In the genomic region with DNA sequence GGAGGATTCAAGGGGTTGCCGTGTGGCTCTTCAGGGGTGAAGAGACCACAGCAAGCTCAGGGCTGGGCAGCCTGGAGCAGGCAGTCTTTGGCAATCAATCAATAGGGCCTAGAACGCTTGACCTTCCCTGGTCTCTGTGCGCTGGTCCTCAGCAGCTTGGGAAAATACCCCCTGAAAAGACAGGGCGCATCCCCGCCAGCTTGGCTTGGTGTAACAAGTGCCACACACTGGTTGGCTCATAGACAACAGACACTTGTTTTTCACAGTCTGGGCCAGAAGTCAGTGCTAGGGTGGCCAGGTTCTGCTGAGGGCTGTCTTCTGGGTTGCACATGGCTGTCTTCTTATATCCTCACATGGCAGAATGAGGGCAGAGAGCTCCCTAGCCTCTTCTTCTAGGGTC, we compare ENCODE assay signal across 34 cellular contexts.
"Had no signal": no experiment of that assay in that cellular context is flagged by ENCODE, and none has a peak within 500 bp of the region (broad histone marks: within the 10 kb centered on the region; RNA-seq: fewer than 3 reads in every experiment).

No MANE protein-coding gene starts in this region.

- H3K27ac ChIP-seq: adrenal gland, body of pancreas, brain microvascular endothelial cell, breast epithelium, VCaP had no signal

- H3K4me3 Mint-ChIP-seq: activated B cell treated with CpG ODN at 0.5 μM for 24 hours; activated CD4-positive, alpha-beta memory T cell treated with anti-CD3 and anti-CD28 coated beads for 36 hours; activated CD4-positive, alpha-beta T cell treated with anti-CD3 and anti-CD28 coated beads, Interleukin-2, amount 10 ng/mL, durations not matched to agents 24 days and 14 days; activated CD8-positive, alpha-beta T cell treated with anti-CD3 and anti-CD28 coated beads for 36 hours; activated naive CD4-positive, alpha-beta T cell treated with anti-CD3 and anti-CD28 coated beads for 36 hours; activated naive CD8-positive, alpha-beta T cell treated with anti-CD3 and anti-CD28 coated beads for 36 hours; activated T-cell treated with anti-CD3 and anti-CD28 coated beads, Interleukin-2, amount 50 U/mL, for 4 hours; activated T-cell treated with anti-CD3 and anti-CD28 coated beads, Interleukin-2, amount 50 U/mL, for 72 hours; activated T-helper 1 cell treated with anti-CD3 and anti-CD28 coated beads, Interleukin-12 subunit alpha, Interleukin-12 subunit beta, Interleukin-2, Interleukin-4 antibody, amounts not matched to agents 30 ng/mL and 10 ng/mL and 1 ng/mL, durations not matched to agents 14 hours and 24 hours and 36 hours; activated T-helper 17 cell treated with anti-CD3 and anti-CD28 coated beads, Interleukin-2, amount 50 U/mL, for 72 hours; T-helper 1 cell treated with Interleukin-12 subunit alpha and Interleukin-12 subunit beta and Interleukin-4 antibody, amounts not matched to agents 30 μg/mL and 1 μg/mL, for 36 hours; T-helper 2 cell treated with Interferon-gamma antibody and Interleukin-4, amounts not matched to agents 5 μg/mL and 100 μg/mL, for 36 hours had no signal

- H3K27ac Mint-ChIP-seq: activated B cell treated with CpG ODN at 0.5 μM for 24 hours; activated CD4-positive, alpha-beta memory T cell treated with anti-CD3 and anti-CD28 coated beads for 36 hours; activated CD4-positive, alpha-beta T cell treated with anti-CD3 and anti-CD28 coated beads, Interleukin-2, amount 10 ng/mL, durations not matched to agents 24 days and 14 days; activated CD8-positive, alpha-beta T cell treated with anti-CD3 and anti-CD28 coated beads for 36 hours; activated naive CD4-positive, alpha-beta T cell treated with anti-CD3 and anti-CD28 coated beads for 36 hours; activated naive CD4-positive, alpha-beta T cell treated with anti-CD3 and anti-CD28 coated beads, Interleukin-2, amount 50 U/mL, for 72 hours; activated naive CD8-positive, alpha-beta T cell treated with anti-CD3 and anti-CD28 coated beads for 36 hours; activated T-cell treated with anti-CD3 and anti-CD28 coated beads, Interleukin-2, amount 50 U/mL, for 72 hours; activated T-helper 1 cell treated with anti-CD3 and anti-CD28 coated beads, Interleukin-12 subunit alpha, Interleukin-12 subunit beta, Interleukin-2, Interleukin-4 antibody, amounts not matched to agents 30 ng/mL and 10 ng/mL and 1 ng/mL, durations not matched to agents 14 hours and 24 hours and 36 hours; activated T-helper 17 cell treated with anti-CD3 and anti-CD28 coated beads, Interleukin-2, amount 50 U/mL, for 72 hours; T-helper 1 cell treated with Interleukin-12 subunit alpha and Interleukin-12 subunit beta and Interleukin-4 antibody, amounts not matched to agents 30 μg/mL and 1 μg/mL, for 36 hours; T-helper 2 cell treated with Interferon-gamma antibody and Interleukin-4, amounts not matched to agents 5 μg/mL and 100 μg/mL, for 36 hours had no signal

- H3K9me3 Mint-ChIP-seq: activated B cell treated with CpG ODN at 0.5 μM for 24 hours; activated CD4-positive, alpha-beta memory T cell treated with anti-CD3 and anti-CD28 coated beads for 36 hours; activated CD4-positive, alpha-beta T cell treated with anti-CD3 and anti-CD28 coated beads, Interleukin-2, amount 10 ng/mL, durations not matched to agents 24 days and 14 days; activated CD8-positive, alpha-beta T cell treated with anti-CD3 and anti-CD28 coated beads for 36 hours; activated naive CD4-positive, alpha-beta T cell treated with anti-CD3 and anti-CD28 coated beads for 36 hours; activated naive CD8-positive, alpha-beta T cell treated with anti-CD3 and anti-CD28 coated beads for 36 hours; activated T-cell treated with anti-CD3 and anti-CD28 coated beads, Interleukin-2, amount 50 U/mL, for 4 hours; activated T-helper 1 cell treated with anti-CD3 and anti-CD28 coated beads, Interleukin-12 subunit alpha, Interleukin-12 subunit beta, Interleukin-2, Interleukin-4 antibody, amounts not matched to agents 30 ng/mL and 10 ng/mL and 1 ng/mL, durations not matched to agents 14 hours and 24 hours and 36 hours; activated T-helper 17 cell treated with anti-CD3 and anti-CD28 coated beads, Interleukin-2, amount 50 U/mL, for 72 hours; T-helper 1 cell treated with Interleukin-12 subunit alpha and Interleukin-12 subunit beta and Interleukin-4 antibody, amounts not matched to agents 30 μg/mL and 1 μg/mL, for 36 hours; T-helper 2 cell treated with Interferon-gamma antibody and Interleukin-4, amounts not matched to agents 5 μg/mL and 100 μg/mL, for 36 hours had no signal

- H3K36me3 ChIP-seq: adrenal gland, brain microvascular endothelial cell, breast epithelium had no signal

- H3K36me3 Mint-ChIP-seq: activated CD4-positive, alpha-beta memory T cell treated with anti-CD3 and anti-CD28 coated beads for 36 hours; activated naive CD4-positive, alpha-beta T cell treated with anti-CD3 and anti-CD28 coated beads, Interleukin-2, amount 50 U/mL, for 72 hours; activated naive CD8-positive, alpha-beta T cell treated with anti-CD3 and anti-CD28 coated beads for 36 hours had no signal

- DNase-seq: activated B cell treated with CpG ODN at 0.5 μM for 24 hours; activated CD4-positive, alpha-beta memory T cell treated with anti-CD3 and anti-CD28 coated beads for 36 hours; activated CD4-positive, alpha-beta T cell treated with anti-CD3 and anti-CD28 coated beads for 4 hours; activated CD4-positive, alpha-beta T cell treated with anti-CD3 and anti-CD28 coated beads, Interleukin-2, amount 10 ng/mL, durations not matched to agents 24 days and 14 days; activated CD4-positive, alpha-beta T cell treated with anti-CD3 and anti-CD28 coated beads, Interleukin-2, amount 50 U/mL, for 1 hour; activated CD4-positive, alpha-beta T cell treated with anti-CD3 and anti-CD28 coated beads, Interleukin-2, amount 50 U/mL, for 4 hours; activated CD4-positive, CD25-positive, alpha-beta regulatory T cell treated with anti-CD3 and anti-CD28 coated beads, Interleukin-2, amount 50 U/mL, for 72 hours; activated CD8-positive, alpha-beta memory T cell treated with anti-CD3 and anti-CD28 coated beads, Interleukin-2, amount 50 U/mL, for 4 hours; activated CD8-positive, alpha-beta T cell treated with anti-CD3 and anti-CD28 coated beads for 36 hours; activated effector memory CD4-positive, alpha-beta T cell treated with anti-CD3 and anti-CD28 coated beads, Interleukin-2, amount 50 U/mL, for 16 hours; activated gamma-delta T cell treated with Interleukin-2 at 50 U/mL for 16 hours; activated naive CD4-positive, alpha-beta T cell; activated naive CD4-positive, alpha-beta T cell treated with anti-CD3 and anti-CD28 coated beads for 36 hours; activated naive CD4-positive, alpha-beta T cell treated with anti-CD3 and anti-CD28 coated beads, Interleukin-2, amount 50 U/mL, for 16 hours; activated naive CD8-positive, alpha-beta T cell treated with anti-CD3 and anti-CD28 coated beads for 36 hours; activated T-cell treated with anti-CD3 and anti-CD28 coated beads for 4 hours; activated T-cell treated with anti-CD3 and anti-CD28 coated beads, Interleukin-2, amount 50 U/mL, for 1 hour; activated T-cell treated with anti-CD3 and anti-CD28 coated beads, Interleukin-2, amount 50 U/mL, for 4 hours; activated T-cell treated with anti-CD3 and anti-CD28 coated beads, Interleukin-2, amount 50 U/mL, for 72 hours; adrenal gland; amniotic stem cell; body of pancreas; brain microvascular endothelial cell; central memory CD4-positive, alpha-beta T cell; T-helper 1 cell; T-helper 2 cell; T-helper 9 cell had no signal

- H3K4me1 ChIP-seq: adrenal gland, body of pancreas had no signal

- ATAC-seq: activated CD8-positive, alpha-beta T cell treated with anti-CD3 and anti-CD28 coated beads for 36 hours; activated naive CD4-positive, alpha-beta T cell treated with anti-CD3 and anti-CD28 coated beads, Interleukin-2, amount 50 U/mL, for 72 hours; activated T-cell treated with anti-CD3 and anti-CD28 coated beads, Interleukin-2, amount 50 U/mL, for 4 hours; activated T-cell treated with anti-CD3 and anti-CD28 coated beads, Interleukin-2, amount 50 U/mL, for 72 hours; activated T-helper 17 cell treated with anti-CD3 and anti-CD28 coated beads, Interleukin-2, amount 50 U/mL, for 72 hours; body of pancreas had no signal

- H3K27me3 ChIP-seq: adrenal gland, body of pancreas, brain microvascular endothelial cell had no signal

- H3K4me1 Mint-ChIP-seq: activated B cell treated with CpG ODN at 0.5 μM for 24 hours; activated T-helper 17 cell treated with anti-CD3 and anti-CD28 coated beads, Interleukin-2, amount 50 U/mL, for 72 hours had no signal

- H3K9me3 ChIP-seq: adrenal gland had no signal

- H3K4me3 ChIP-seq: adrenal gland, body of pancreas, breast epithelium had no signal
